23 cellular contexts compared by ENCODE assay signal in the genomic region with DNA sequence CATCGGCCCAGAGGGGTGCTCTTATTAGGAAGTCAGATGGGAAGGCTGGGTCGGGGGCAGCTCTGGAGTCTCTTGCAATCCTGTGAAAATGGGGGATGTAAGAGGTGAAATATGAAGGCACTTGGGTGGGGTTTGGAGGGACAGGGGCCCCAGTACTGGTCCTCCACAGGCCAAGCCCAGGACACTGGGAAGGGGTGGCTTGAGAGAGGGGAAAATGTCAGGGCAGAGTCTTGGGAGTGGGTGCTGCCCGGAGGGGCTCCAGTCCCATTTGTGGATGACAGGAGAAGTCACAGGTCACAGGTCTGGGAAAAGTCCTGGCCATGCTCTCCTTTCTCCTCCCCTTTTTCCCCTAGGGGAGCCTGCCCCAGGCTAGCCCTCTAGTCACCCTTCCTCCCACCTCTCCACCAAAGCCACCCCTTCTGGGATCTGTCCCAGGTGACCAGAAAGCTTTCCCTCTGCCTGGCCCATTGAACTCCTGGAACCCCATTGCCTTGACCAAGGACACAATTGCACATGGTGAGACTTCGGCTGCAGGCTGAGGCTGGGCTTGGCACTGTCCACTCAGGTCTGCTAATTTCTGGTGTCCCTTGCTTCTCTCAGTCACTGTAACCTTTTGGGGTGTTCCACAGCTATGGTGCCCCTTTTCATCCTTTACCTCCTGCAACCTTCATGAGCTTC.
"Had no signal": no experiment of that assay in that cellular context is flagged by ENCODE, and none has a peak within 500 bp of the region (broad histone marks: within the 10 kb centered on the region; RNA-seq: fewer than 3 reads in every experiment).

No MANE protein-coding gene starts in this region.

- H3K27ac ChIP-seq: epithelial cell of prostate, esophagus squamous epithelium, gastroesophageal sphincter, neural progenitor cell, psoas muscle, sigmoid colon, skin epidermis, stomach, thyroid gland, upper lobe of left lung, uterus had no signal

- ATAC-seq: effector memory CD8-positive, alpha-beta T cell; gastroesophageal sphincter; left cardiac atrium; left ventricle myocardium superior; naive thymus-derived CD8-positive, alpha-beta T cell; psoas muscle had no signal

- H3K4me1 ChIP-seq: esophagus squamous epithelium, gastroesophageal sphincter, neural progenitor cell, psoas muscle, sigmoid colon, stomach, thyroid gland, upper lobe of left lung, uterus had no signal

- H3K36me3 ChIP-seq: esophagus squamous epithelium, gastroesophageal sphincter, neural progenitor cell, sigmoid colon, stomach, thyroid gland, upper lobe of left lung, uterus had no signal

- DNase-seq: effector memory CD8-positive, alpha-beta T cell; esophagus squamous epithelium; foreskin fibroblast; glutamatergic neuron; kidney; left cardiac atrium; left ventricle myocardium superior; mesendoderm; naive thymus-derived CD8-positive, alpha-beta T cell; occipital lobe; psoas muscle; sigmoid colon; stimulated activated CD4-positive, alpha-beta T cell treated with anti-CD3 and anti-CD28 coated beads, Interleukin-12 subunit alpha, Interleukin-12 subunit beta, amount 100 ng/mL, for 4 hours; stimulated activated naive CD4-positive, alpha-beta T cell; stomach; substantia nigra; thyroid gland; uterus had no signal

- H3K4me3 ChIP-seq: esophagus squamous epithelium, gastroesophageal sphincter, neural progenitor cell, psoas muscle, sigmoid colon, skin epidermis, stomach, thyroid gland, upper lobe of left lung, uterus had no signal

- H3K27me3 ChIP-seq: neural progenitor cell, sigmoid colon, thyroid gland, upper lobe of left lung, uterus had no signal

- H3K9me3 ChIP-seq: sigmoid colon, thyroid gland had no signal
